9 cellular contexts compared by ENCODE assay signal in the genomic region with DNA sequence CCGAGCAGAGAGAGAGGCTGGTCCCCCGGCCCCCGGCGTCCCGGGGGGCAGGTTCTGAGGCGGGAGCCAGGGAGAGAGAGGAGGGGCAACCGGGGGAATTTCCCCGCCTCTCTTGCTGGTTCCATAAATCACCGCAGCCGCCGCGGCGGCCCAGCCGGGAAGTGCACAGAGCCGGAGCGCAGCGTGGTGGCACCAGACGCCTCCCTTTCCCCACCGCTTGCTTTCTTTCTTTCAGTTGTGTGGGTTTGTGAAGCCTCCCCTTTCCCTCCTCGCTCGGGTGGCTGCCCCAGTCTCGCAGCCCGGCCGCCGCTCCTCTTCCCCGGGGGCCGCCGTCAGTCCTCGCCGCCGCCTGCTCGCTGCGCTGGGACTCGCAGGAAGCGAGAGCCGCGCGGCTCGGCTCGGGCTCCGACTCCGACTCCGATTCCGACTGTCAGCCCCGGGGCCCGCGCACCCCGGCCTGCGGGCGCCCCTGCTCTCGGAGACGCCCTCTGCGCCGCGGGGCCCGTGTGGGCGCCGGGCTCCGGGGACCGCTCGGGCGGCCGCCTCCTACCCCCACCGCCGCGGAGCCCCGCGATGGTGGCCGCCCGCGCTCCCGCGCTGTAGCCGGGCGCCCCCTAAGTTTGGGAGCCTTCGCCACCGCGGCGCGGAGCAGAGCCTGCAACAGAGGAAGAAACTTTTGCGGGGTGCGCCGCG. TPM values are rescaled to one million over a fixed set of nuclear protein-coding genes. Genes with fewer than 3 reads are reported as not detected.
DNase-seq lines count a peak whose midpoint lies in the region; ATAC-seq and TF ChIP-seq lines count a peak whose summit lies in the region.
"Had no signal": no experiment of that assay in that cellular context is flagged by ENCODE, and none has a peak within 500 bp of the region (broad histone marks: within the 10 kb centered on the region; RNA-seq: fewer than 3 reads in every experiment).

A gene (plus strand): TSS at position 153 of the 693 bp plus-strand sequence. CDS start 616 bp downstream, outside the sequence.

- H3K79me2 ChIP-seq in PC-9 (ENCODE audit: low read depth) = no peaks in the 10 kb centered on the region

- H3K36me3 ChIP-seq in PC-9 (ENCODE audit: low read depth) = no peaks in the 10 kb centered on the region

- ATAC-seq in GM19463 (IDR thresholded peaks at IDR 0.05; ENCODE audit: unreplicated experiment) = peak; percentile 84
- ATAC-seq in activated T-helper 17 cell treated with anti-CD3 and anti-CD28 coated beads, Interleukin-2, amount 50 U/mL, for 72 hours (replicated peaks) = peak; percentile 79
- ATAC-seq: K562 had no signal

- H3K9me3 Mint-ChIP-seq in activated T-helper 17 cell treated with anti-CD3 and anti-CD28 coated beads, Interleukin-2, amount 50 U/mL, for 72 hours = no peaks in the 10 kb centered on the region
- H3K9me3 Mint-ChIP-seq in nephron progenitor cell = no peaks in the 10 kb centered on the region

- H3F3A ChIP-seq in PC-9 (ENCODE audit: insufficient read depth, low read depth) = no peaks in the 10 kb centered on the region; the same call in 1 of the 2 replicates

- H3K27ac ChIP-seq in C4-2B (peak within 1 kb of the TSS; percentile 11; the same call in 1 of the 2 replicates), PC-9 (no peak within 1 kb of the TSS)

- H3K36me3 Mint-ChIP-seq in activated T-helper 17 cell treated with anti-CD3 and anti-CD28 coated beads, Interleukin-2, amount 50 U/mL, for 72 hours (ENCODE audit: low read depth) = no peaks in the 10 kb centered on the region
- H3K36me3 Mint-ChIP-seq in nephron progenitor cell (ENCODE audit: low read depth) = peaks cover 3% of the 10 kb centered on the region

- H2AFZ ChIP-seq in PC-9 = peak within 1 kb of the TSS; percentile 92

- H3K27me3 ChIP-seq in PC-9 (ENCODE audit: insufficient read depth, low read depth) = no peaks in the 10 kb centered on the region; the same call in 1 of the 2 replicates

- H3K27ac Mint-ChIP-seq in activated T-helper 17 cell treated with anti-CD3 and anti-CD28 coated beads, Interleukin-2, amount 50 U/mL, for 72 hours = no peak within 1 kb of the TSS
- H3K27ac Mint-ChIP-seq in nephron progenitor cell = peak within 1 kb of the TSS; percentile 98

- DNase-seq in HT1080 (ENCODE audit: low read depth) = peak; percentile 83
- DNase-seq in PC-9 = peak in 1 of 2 experiments; percentile 73
- DNase-seq in fibroblast of villous mesenchyme (ENCODE audit: low read depth) = peak; percentile 57
- DNase-seq in nephron progenitor cell = peak; percentile 88
- peak; percentile 17 for DNase-seq in stimulated activated naive CD4-positive, alpha-beta T cell treated with Interleukin-2 at 50 U/mL for 16 hours (lab: John Stamatoyannopoulos, UW)

- TF ChIP-seq CTCF in C4-2B (conservative IDR thresholded peaks at IDR 0.05) = peak; percentile 27
- TF ChIP-seq CTCF in PC-9 (conservative IDR thresholded peaks at IDR 0.05) = no peak
- TF ChIP-seq CTCF in fibroblast of villous mesenchyme (IDR thresholded peaks at IDR 0.05; ENCODE audit: insufficient read depth, low read depth, low read length) = no peak
- no peak for TF ChIP-seq CTCF in nephron progenitor cell (IDR thresholded peaks at IDR 0.05)

- no peaks in the 10 kb centered on the region for H3K9me3 ChIP-seq in PC-9 (ENCODE audit: insufficient read depth, low read depth)

- CTCF ChIA-PET in PC-9 (lab: Charles Lee) = no interaction called here

- H3K4me3 Mint-ChIP-seq in activated T-helper 17 cell treated with anti-CD3 and anti-CD28 coated beads, Interleukin-2, amount 50 U/mL, for 72 hours = peak within 1 kb of the TSS; percentile 75
- peak within 1 kb of the TSS; percentile 94 for H3K4me3 Mint-ChIP-seq in nephron progenitor cell

- H3K9me2 ChIP-seq in PC-9 (ENCODE audit: insufficient read depth) = no peaks in the 10 kb centered on the region

- peaks cover 18% of the 10 kb centered on the region for H3K4me1 ChIP-seq in PC-9 (replicated peaks; ENCODE audit: insufficient read depth)

- H3K4me1 Mint-ChIP-seq in activated T-helper 17 cell treated with anti-CD3 and anti-CD28 coated beads, Interleukin-2, amount 50 U/mL, for 72 hours = peaks cover 9% of the 10 kb centered on the region
- peaks cover 42% of the 10 kb centered on the region for H3K4me1 Mint-ChIP-seq in nephron progenitor cell

- POLR2A ChIA-PET in PC-9 (lab: Charles Lee; ENCODE audit: unreplicated experiment) = no interaction called here

- peak within 1 kb of the TSS; percentile 79 for H3K4me2 ChIP-seq in PC-9

- H3K27me3 Mint-ChIP-seq in activated T-helper 17 cell treated with anti-CD3 and anti-CD28 coated beads, Interleukin-2, amount 50 U/mL, for 72 hours = peaks cover 56% of the 10 kb centered on the region
- peaks cover 16% of the 10 kb centered on the region for H3K27me3 Mint-ChIP-seq in nephron progenitor cell (ENCODE audit: low read depth, poor library complexity)

- intact Hi-C loops in PC-9 (cut with micrococcal nuclease; ENCODE audit: unreplicated experiment) = loop anchor here (1.0 to 10.0 kb wide), 6 partner anchors 37 to 355 kb away; no protein-coding TSS in a partner anchor

- H4K20me1 ChIP-seq in PC-9 (ENCODE audit: insufficient read depth) = no peaks in the 10 kb centered on the region

- H3K4me3 ChIP-seq in PC-9 = peak within 1 kb of the TSS; percentile 86
- peak within 1 kb of the TSS; percentile 62 for H3K4me3 ChIP-seq in fibroblast of villous mesenchyme (ENCODE audit: low read depth, low read length)
- H3K4me3 ChIP-seq: K562 had no signal

- TSS peak; percentile 28 for BruUV-seq in PC-9 (replicated peaks; lab: Mats Ljungman, UMichigan)

RNA-seq across cellular contexts. Expression of the gene that starts here (rescaled TPM):
- total RNA-seq in HT1080 (2014; rRNA removed; shearing (Covaris generic)) = 6.0 and 6.8 TPM in 2 replicates
- polyA plus RNA-seq in HT1080 (2015; cell fraction: cytosol; rRNA removed) = 6.0 and 6.6 TPM in 2 replicates
- 12.1 and 12.5 TPM in 2 replicates for polyA plus RNA-seq in HT1080 (2015; cell fraction: nucleus; rRNA removed)
- 3.1 and 3.8 TPM in 2 replicates for total RNA-seq in PC-9 (2021)
- total RNA-seq in activated T-helper 17 cell treated with anti-CD3 and anti-CD28 coated beads, Interleukin-2, amount 50 U/mL, for 72 hours = under 1 TPM in 1 of 2 donors, not detected in 1; 0.06 TPM
- 11.2 and 11.9 TPM in 2 replicates for total RNA-seq in fibroblast of villous mesenchyme
- polyA plus RNA-seq: K562 had no signal

Comparison
In these comparisons a context has a peak if more than half of its experiments do, and no peak if none do; other contexts are left out.
1. Peak in ATAC-seq in activated T-helper 17 cell treated with anti-CD3 and anti-CD28 coated beads, Interleukin-2, amount 50 U/mL, for 72 hours; RNA of the gene not detected or under 1 TPM.